ENCODE assay signal across 8 cellular contexts in the genomic region with DNA sequence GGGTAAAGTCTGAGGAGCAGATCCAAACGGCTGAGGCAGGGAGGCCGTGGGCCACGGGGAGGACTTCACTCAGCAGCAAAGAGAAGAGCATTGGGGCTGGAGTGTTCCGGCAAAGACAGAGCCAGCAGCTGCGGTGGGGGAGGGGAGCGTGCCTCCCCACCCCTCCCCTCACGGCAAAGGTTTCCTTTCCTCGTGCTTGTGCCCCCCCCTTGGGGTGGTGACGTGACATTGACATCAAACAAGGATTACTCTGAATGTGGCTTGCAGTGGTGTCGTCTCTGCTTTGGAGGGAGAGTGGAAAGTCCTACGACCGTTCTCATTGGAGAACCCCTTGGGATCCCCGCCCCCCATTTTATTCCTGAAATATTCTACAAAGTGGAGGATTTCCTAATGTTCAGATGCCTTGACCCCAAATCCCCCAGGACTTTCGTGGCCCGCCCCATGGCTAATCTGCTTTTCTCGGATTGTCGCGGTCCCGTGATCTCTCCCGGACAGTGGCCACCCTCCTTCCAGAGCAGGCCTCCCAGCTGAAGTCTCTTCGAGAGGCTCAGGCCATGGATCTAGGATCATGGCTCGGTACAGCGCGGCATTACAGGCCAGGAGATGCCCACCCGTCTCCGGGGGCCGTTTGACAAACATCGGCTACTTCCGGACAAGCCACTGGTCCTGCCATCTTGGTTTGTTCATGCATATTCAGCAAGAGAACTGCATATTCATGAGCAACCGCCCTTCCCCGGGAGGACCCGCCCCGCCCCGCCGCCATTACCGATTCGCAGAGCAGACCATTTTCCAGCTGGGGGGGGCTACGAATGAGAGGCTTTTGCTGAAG. TPM values are rescaled to one million over a fixed set of nuclear protein-coding genes. Genes with fewer than 3 reads are reported as not detected.
DNase-seq lines count a peak whose midpoint lies in the region; ATAC-seq, FAIRE-seq and TF ChIP-seq lines count a peak whose summit lies in the region.

No MANE protein-coding gene starts in this region.

- TSS peak; percentile 86 for BruUV-seq in A673 (replicated peaks; lab: Mats Ljungman, UMichigan)

- ATAC-seq in GM18909 (IDR thresholded peaks at IDR 0.05; ENCODE audit: poor library complexity, unreplicated experiment) (peak; percentile 41), HG03175 (IDR thresholded peaks at IDR 0.05; ENCODE audit: unreplicated experiment) (peak; percentile 33), activated B cell treated with CpG ODN at 0.5 μM for 24 hours (ENCODE audit: low read depth) (peak; percentile 59)

- WGBS in small intestine, 3 donors: 0 to 1% (median 0%) methylated on average over 36 to 38 of the region's 38 CpGs

- POLR2A ChIA-PET in A673 (lab: Charles Lee; ENCODE audit: low non-redundant PET): interaction anchor here (0.6 to 0.7 kb wide), 5 partner anchors 16 to 688 kb away, joined by 3 to 9 read pairs (median 4); a partner anchor contains a TSS
- POLR2A ChIA-PET in activated B cell treated with CpG ODN at 0.5 μM for 24 hours (lab: Charles Lee): interaction anchor here (0.6 to 5.0 kb wide), 65 partner anchors 8 to 1339 kb away, joined by 3 to 87 read pairs (median 5); a partner anchor contains a TSS

- intact Hi-C loops in A673 (cut with micrococcal nuclease; ENCODE audit: unreplicated experiment): loop anchor here (1.0 to 10.0 kb wide), 3 partner anchors 43 to 129 kb away; a partner anchor contains a TSS
- intact Hi-C loops in activated B cell treated with CpG ODN at 0.5 μM for 24 hours (cut with micrococcal nuclease): loop anchor here (1.0 to 5.0 kb wide), 16 partner anchors 28 to 359 kb away; a partner anchor contains a TSS

- H3K27ac ChIP-seq in A673 (ENCODE audit: low read depth, low read length, poor library complexity, severe bottlenecking) (peak overlapping the region; percentile 100), small intestine (ENCODE audit: low read depth in 1 of 2, low read length in 1 of 2) (peak overlapping the region; percentile 87 to 99)

- no peaks in the 10 kb centered on the region for H3K9me3 ChIP-seq in A673 (ENCODE audit: low read depth, low read length, poor library complexity, severe bottlenecking)
- H3K9me3 ChIP-seq in small intestine (ENCODE audit: control insufficient read depth, low read depth): no peaks in the 10 kb centered on the region

- H3K4me3 ChIP-seq in A673 (ENCODE audit: low read depth, low read length, poor library complexity, severe bottlenecking): peak overlapping the region; percentile 91
- H3K4me3 ChIP-seq in cardiac fibroblast (replicated peaks in 1 of 2; ENCODE audit: low read depth in 2 of 2, low read length in 2 of 2): peak overlapping the region; percentile 66 to 78
- H3K4me3 ChIP-seq in small intestine (ENCODE audit: low read depth in 1 of 2, low read length in 2 of 2): peak overlapping the region; percentile 39 to 53

- H3K27ac Mint-ChIP-seq in activated B cell treated with CpG ODN at 0.5 μM for 24 hours (peak overlapping the region; percentile 100), immature natural killer cell (peak overlapping the region; percentile 99 to 100 (median 100))

- H3K4me3 Mint-ChIP-seq in activated B cell treated with CpG ODN at 0.5 μM for 24 hours: peak overlapping the region; percentile 98
- H3K4me3 Mint-ChIP-seq in immature natural killer cell: peak overlapping the region; percentile 93 to 99 (median 99)

- no peak for FAIRE-seq in small intestine (lab: Jason Lieb, UNC)

- no peak for TF ChIP-seq CTCF in A673 (conservative IDR thresholded peaks at IDR 0.05; ENCODE audit: low read depth, low read length)
- TF ChIP-seq CTCF in activated B cell treated with CpG ODN at 0.5 μM for 24 hours (IDR thresholded peaks at IDR 0.05): no peak
- TF ChIP-seq CTCF in cardiac fibroblast (IDR thresholded peaks at IDR 0.05; ENCODE audit: low read depth, low read length): no peak

- no peaks in the 10 kb centered on the region for H3K36me3 ChIP-seq in A673 (ENCODE audit: insufficient read depth, low read length, poor library complexity, severe bottlenecking)
- no peaks in the 10 kb centered on the region for H3K36me3 ChIP-seq in small intestine (ENCODE audit: control insufficient read depth in 2 of 2, insufficient read depth in 2 of 2, low read length in 2 of 2)

- H3K4me1 ChIP-seq in A673 (ENCODE audit: insufficient read depth, low read length, poor library complexity, severe bottlenecking): peaks cover 40% of the 10 kb centered on the region
- H3K4me1 ChIP-seq in small intestine (ENCODE audit: control insufficient read depth in 2 of 2, insufficient read depth in 1 of 2, low read depth in 1 of 2, low read length in 1 of 2): peaks cover 4% of the 10 kb centered on the region in 2 donors

- H3K9me3 Mint-ChIP-seq in activated B cell treated with CpG ODN at 0.5 μM for 24 hours (no peaks in the 10 kb centered on the region), immature natural killer cell (no peaks in the 10 kb centered on the region)

- DNase-seq in A673 (ENCODE audit: low spot score) (peak; percentile 93), NCI-H226 (peak; percentile 80), activated B cell treated with CpG ODN at 0.5 μM for 24 hours (peak; percentile 85), cardiac fibroblast (ENCODE audit: low read depth in 2 of 2) (peak; percentile 95 to 97), immature natural killer cell (peak; percentile 95 to 97 (median 97)), small intestine (peak; percentile 93)

- H3K27me3 Mint-ChIP-seq in activated B cell treated with CpG ODN at 0.5 μM for 24 hours (no peaks in the 10 kb centered on the region), immature natural killer cell (ENCODE audit: low read depth in 3 of 3) (peaks cover 35 to 45% (median 39%) of the 10 kb centered on the region in 3 donors)

- peaks cover 67% of the 10 kb centered on the region for H3K4me1 Mint-ChIP-seq in activated B cell treated with CpG ODN at 0.5 μM for 24 hours
- H3K4me1 Mint-ChIP-seq in immature natural killer cell: peaks cover 66 to 79% of the 10 kb centered on the region in 2 donors

- peaks cover 37% of the 10 kb centered on the region for H3K36me3 Mint-ChIP-seq in activated B cell treated with CpG ODN at 0.5 μM for 24 hours (ENCODE audit: low read depth)
- no peaks in the 10 kb centered on the region for H3K36me3 Mint-ChIP-seq in immature natural killer cell

- H3K27me3 ChIP-seq in A673 (replicated peaks; ENCODE audit: insufficient read depth, low read depth, low read length, poor library complexity) (no peaks in the 10 kb centered on the region), small intestine (ENCODE audit: control insufficient read depth in 2 of 2, insufficient read depth in 2 of 2, low read length in 2 of 2) (no peaks in the 10 kb centered on the region)

- CTCF ChIA-PET in A673 (lab: Charles Lee): interaction anchor here (0.6 kb wide), 1 partner anchor 127 kb away, joined by 3 read pairs; no protein-coding TSS in a partner anchor
- CTCF ChIA-PET in activated B cell treated with CpG ODN at 0.5 μM for 24 hours (lab: Charles Lee): no interaction called here

RNA-seq across cellular contexts. Expression of a gene that starts 0.7 kb away (rescaled TPM):
- total RNA-seq in A673 (2021): 330 and 341 TPM in 2 replicates
- 148 and 162 TPM in 2 replicates for total RNA-seq in activated B cell treated with CpG ODN at 0.5 μM for 24 hours
- polyA plus RNA-seq in immature natural killer cell: 10 to 100 TPM; 16.0 to 67.8 (median 25.7) TPM
- polyA plus RNA-seq in small intestine: 10 to 100 TPM in 2 of 3 donors, 1 to 10 TPM in 1; 10.0 to 28.7 (median 13.0) TPM

RNA-seq across cellular contexts. Expression of a gene that starts 2.2 kb away (rescaled TPM):
- total RNA-seq in A673 (2021): not detected in 2 replicates
- total RNA-seq in activated B cell treated with CpG ODN at 0.5 μM for 24 hours: not detected in 2 replicates
- not detected for polyA plus RNA-seq in immature natural killer cell
- polyA plus RNA-seq in small intestine: not detected

RNA-seq across cellular contexts. Expression of a gene that starts 4.0 kb away (rescaled TPM):
- 17.7 and 21.0 TPM in 2 replicates for total RNA-seq in A673 (2021)
- total RNA-seq in activated B cell treated with CpG ODN at 0.5 μM for 24 hours: 28.8 and 30.5 TPM in 2 replicates
- 10 to 100 TPM in 1 of 3 donors, 1 to 10 TPM in 2; 4.4 to 25.8 (median 8.3) TPM for polyA plus RNA-seq in immature natural killer cell
- polyA plus RNA-seq in small intestine: 10 to 100 TPM in 1 of 3 donors, 1 to 10 TPM in 2; 7.6 to 15.9 (median 8.9) TPM

RNA-seq across cellular contexts. Expression of a gene that starts 38.6 kb away (rescaled TPM):
- total RNA-seq in A673 (2021): 5.2 and 8.6 TPM in 2 replicates
- 5.9 and 6.0 TPM in 2 replicates for total RNA-seq in activated B cell treated with CpG ODN at 0.5 μM for 24 hours
- polyA plus RNA-seq in immature natural killer cell: 10 to 100 TPM; 32.4 to 41.3 (median 38.5) TPM
- polyA plus RNA-seq in small intestine: 10 to 100 TPM in 2 of 3 donors, 1 to 10 TPM in 1; 8.4 to 11.9 (median 10.5) TPM

RNA-seq across cellular contexts. Expression of a gene that starts 44.1 kb away (rescaled TPM):
- total RNA-seq in A673 (2021): 18.2 and 24.6 TPM in 2 replicates
- 1.3 and 2.8 TPM in 2 replicates for total RNA-seq in activated B cell treated with CpG ODN at 0.5 μM for 24 hours
- not detected for polyA plus RNA-seq in immature natural killer cell
- under 1 TPM in 1 of 3 donors, not detected in 2; 0.61 TPM for polyA plus RNA-seq in small intestine

Comparison
In these comparisons a context has a peak if more than half of its experiments do, and no peak if none do; other contexts are left out.
1. Peak in every context shown above with its lines: DNase-seq, ATAC-seq, H3K4me3 ChIP-seq and H3K27ac ChIP-seq.